Comparison of ENCODE assay signal across 1 cellular context in genomic region chr15:42273099-42273899, GRCh38.
TF ChIP-seq lines count a peak whose summit lies in the region.

TSS of gene GANC (plus strand) at chr15:42273201. CDS start at chr15:42274482, 1,281 bp downstream.
TSS of gene TMEM87A (minus strand) at chr15:42273433. CDS start at chr15:42273398, 35 bp downstream.

TF ChIP-seq in K562, 482 proteins besides CTCF, POLR2A, EP300 and RAD21 (continued from another document and continues in another):
- TF ChIP-seq ZNF318 (IDR thresholded peaks at IDR 0.05; ENCODE audit: borderline replicate concordance in 1 of 2, low read depth in 1 of 2) (peak in 1 of 2 experiments; percentile 78; a peak in 2 of 4 replicates), NONO (IDR thresholded peaks at IDR 0.05; ENCODE audit: low read depth in 2 of 2, low read length in 1 of 2) (peak in 1 of 2 experiments; percentile 48; a peak in 1 of 4 replicates), MCM2 (IDR thresholded peaks at IDR 0.05; ENCODE audit: low read depth) (no peak), CCAR2 (IDR thresholded peaks at IDR 0.05; ENCODE audit: low read depth, low read length) (no peak), CBX1 (IDR thresholded peaks at IDR 0.05; ENCODE audit: low read depth) (peak; percentile 71; the same call in 1 of the 2 replicates), TCF7 (IDR thresholded peaks at IDR 0.05; ENCODE audit: borderline replicate concordance) (peak; percentile 34; the same call in 1 of the 2 replicates), AFF1 (IDR thresholded peaks at IDR 0.05; ENCODE audit: low read depth in 1 of 2, partially characterized antibody in 2 of 2) (peak; percentile 46 to 86), SREBF1 (IDR thresholded peaks at IDR 0.05; ENCODE audit: borderline replicate concordance, low read depth, low read length) (no peak), RBM17 (IDR thresholded peaks at IDR 0.05; ENCODE audit: borderline replicate concordance, low read depth, low read length) (no peak), DIDO1 (tag; IDR thresholded peaks at IDR 0.05; ENCODE audit: low read depth) (peak; percentile 75; the same call in 1 of the 2 replicates), YY1 (IDR thresholded peaks at IDR 0.05; ENCODE audit: borderline replicate concordance in 1 of 3, control insufficient read depth in 1 of 3, extremely low read depth in 1 of 3, insufficient read depth in 3 of 3, insufficient read length in 1 of 3, insufficient replicate concordance in 2 of 3, low read depth in 1 of 3, low read length in 2 of 3) (peak; percentile 83 to 94 (median 93)), HNRNPLL (IDR thresholded peaks at IDR 0.05; ENCODE audit: low read depth, low read length, poor library complexity, severe bottlenecking) (peak; percentile 64), ZNF253 (CRISPR knock-in tag; conservative IDR thresholded peaks at IDR 0.05) (no peak), MEIS2 (IDR thresholded peaks at IDR 0.05; ENCODE audit: partially characterized antibody) (peak; percentile 58), ATF4 (CRISPR knock-in tag; IDR thresholded peaks at IDR 0.05) (0 out of 2 replicates have a peak, but pooled peaks have one; percentile 13), RBBP5 (IDR thresholded peaks at IDR 0.05; ENCODE audit: borderline replicate concordance, insufficient read depth, low read length, poor library complexity, severe bottlenecking) (peak; percentile 90), ZBTB11 (CRISPR knock-in tag; IDR thresholded peaks at IDR 0.05) (peak in 2 of 3 experiments; percentile 69 to 92; a peak in 4 of 6 replicates), KDM1A (IDR thresholded peaks at IDR 0.05) (no peak), RREB1 (CRISPR knock-in tag; IDR thresholded peaks at IDR 0.05) (peak; percentile 86; the same call in 1 of the 2 replicates), MYNN (IDR thresholded peaks at IDR 0.05) (0 out of 2 replicates have a peak, but pooled peaks have one; percentile 22), MYNN (CRISPR knock-in tag; IDR thresholded peaks at IDR 0.05) (no peak), FOXM1 (IDR thresholded peaks at IDR 0.05; ENCODE audit: low read depth) (no peak), FOXM1 (CRISPR knock-in tag; IDR thresholded peaks at IDR 0.05; ENCODE audit: low read depth) (0 out of 2 replicates have a peak, but pooled peaks have one; percentile 83), HDAC6 (IDR thresholded peaks at IDR 0.05; ENCODE audit: low read depth, low read length) (peak; percentile 58; the same call in 1 of the 2 replicates), NKRF (IDR thresholded peaks at IDR 0.05; ENCODE audit: borderline replicate concordance) (peak; percentile 96), MYC (IDR thresholded peaks at IDR 0.05; ENCODE audit: low read depth, low read length) (peak; percentile 94), MYC (CRISPR knock-in tag; IDR thresholded peaks at IDR 0.05; ENCODE audit: borderline replicate concordance, low read depth) (peak; percentile 91; the same call in 1 of the 2 replicates)
